1 cellular context compared by ENCODE assay signal in the genomic region with DNA sequence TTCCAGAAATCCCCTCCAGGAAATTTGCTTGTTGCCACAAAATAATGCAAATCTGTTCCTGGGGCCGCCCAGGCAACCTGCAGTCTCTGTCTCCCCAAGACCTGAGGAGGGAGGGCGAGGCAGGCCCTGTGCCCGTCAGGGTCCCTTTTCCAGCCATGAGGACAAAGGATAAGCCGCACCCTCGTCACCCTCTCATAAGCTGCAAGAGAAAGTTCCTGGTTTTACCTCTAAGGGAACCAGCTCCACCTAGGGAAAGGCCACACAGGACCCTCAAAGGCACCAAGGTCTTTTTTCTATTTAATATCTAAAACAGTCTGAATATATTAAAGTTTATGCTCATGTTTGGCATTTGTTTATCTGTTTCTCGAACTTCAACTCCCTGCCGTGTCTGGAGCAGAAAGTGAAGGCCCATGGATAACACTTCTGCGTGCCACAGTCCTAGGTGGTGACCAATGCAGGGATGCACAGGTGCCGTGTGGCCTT.
TF ChIP-seq lines count a peak whose summit lies in the region.

No MANE protein-coding gene starts in this region.

TF ChIP-seq in WTC11, 78 proteins besides CTCF, POLR2A, EP300 and RAD21 (continued from another document):
- TF ChIP-seq, protein P1, sequence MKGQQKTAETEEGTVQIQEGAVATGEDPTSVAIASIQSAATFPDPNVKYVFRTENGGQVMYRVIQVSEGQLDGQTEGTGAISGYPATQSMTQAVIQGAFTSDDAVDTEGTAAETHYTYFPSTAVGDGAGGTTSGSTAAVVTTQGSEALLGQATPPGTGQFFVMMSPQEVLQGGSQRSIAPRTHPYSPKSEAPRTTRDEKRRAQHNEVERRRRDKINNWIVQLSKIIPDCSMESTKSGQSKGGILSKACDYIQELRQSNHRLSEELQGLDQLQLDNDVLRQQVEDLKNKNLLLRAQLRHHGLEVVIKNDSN (CRISPR knock-in tag; IDR thresholded peaks at IDR 0.05): no peak
